Comparison of ENCODE assay signal across 10 cellular contexts in the genomic region with DNA sequence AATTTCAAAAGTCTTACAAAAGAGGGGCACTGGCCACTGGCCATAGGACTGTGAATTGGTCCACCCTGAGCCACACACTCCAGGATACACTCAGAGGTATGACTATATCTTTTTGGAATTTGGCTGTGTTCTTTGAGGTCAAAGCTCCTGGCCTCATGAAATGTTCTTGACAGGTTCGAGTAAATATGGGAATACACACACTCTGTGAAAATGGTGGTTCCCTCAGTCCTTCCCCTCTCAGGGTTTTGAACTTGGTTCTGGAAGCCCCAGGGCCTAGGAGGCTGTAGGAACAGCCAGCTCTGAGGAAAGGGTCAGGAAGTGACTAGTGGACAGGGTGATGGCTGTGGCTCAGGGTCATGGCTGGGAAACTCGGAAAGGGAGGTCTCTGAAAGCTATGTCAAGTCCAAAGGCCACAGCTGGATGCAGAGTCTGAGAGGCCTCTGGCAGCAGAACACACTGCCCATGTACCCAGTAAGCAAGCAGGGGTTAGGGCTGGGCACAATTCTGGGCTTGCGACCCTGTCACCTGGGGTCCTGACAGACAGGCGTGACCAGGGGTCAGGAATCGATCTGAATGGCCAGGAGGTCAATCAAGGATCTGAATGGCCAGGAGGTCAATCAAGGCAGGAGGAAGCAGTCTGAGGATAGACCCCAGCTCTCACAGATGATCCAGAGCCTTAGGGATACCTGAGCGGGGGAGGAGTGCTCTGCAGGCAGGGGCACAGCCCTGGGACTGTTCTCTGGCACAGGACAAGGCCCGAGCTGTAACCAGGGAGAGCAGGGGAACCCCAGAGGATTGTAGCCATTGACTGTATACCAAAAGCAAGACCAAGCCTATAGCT.
DNase-seq lines count a peak whose midpoint lies in the region; ATAC-seq and TF ChIP-seq lines count a peak whose summit lies in the region.
"Had no signal": no experiment of that assay in that cellular context is flagged by ENCODE, and none has a peak within 500 bp of the region (broad histone marks: within the 10 kb centered on the region; RNA-seq: fewer than 3 reads in every experiment).

No MANE protein-coding gene starts in this region.

- H3K27me3 ChIP-seq in breast epithelium: no peaks in the 10 kb centered on the region
- peaks cover 3% of the 10 kb centered on the region for H3K27me3 ChIP-seq in kidney epithelial cell (ENCODE audit: control insufficient read depth, insufficient read depth, low read length)
- no peaks in the 10 kb centered on the region for H3K27me3 ChIP-seq in thoracic aorta (replicated peaks; ENCODE audit: insufficient read depth)
- H3K27me3 ChIP-seq in transverse colon: no peaks in the 10 kb centered on the region

- TF ChIP-seq POLR2A in breast epithelium (IDR thresholded peaks at IDR 0.05): no peak
- TF ChIP-seq POLR2A in transverse colon (IDR thresholded peaks at IDR 0.05): no peak

- no peak overlapping the region for H3K4me3 ChIP-seq in breast epithelium
- H3K4me3 ChIP-seq in kidney epithelial cell (ENCODE audit: low read depth, low read length): no peak overlapping the region
- no peak overlapping the region for H3K4me3 ChIP-seq in thoracic aorta
- H3K4me3 ChIP-seq in transverse colon: no peak overlapping the region

- WGBS in transverse colon (ENCODE audit: low coverage in 1 of 2), 2 donors: 85% methylated on average over 7 of the region's 7 CpGs; no CpG with 5 or more reads in 1 of the 2 donors

- H3K27ac ChIP-seq in breast epithelium: peak overlapping the region; percentile 67 to 76
- H3K27ac ChIP-seq in thoracic aorta: peak overlapping the region; percentile 51 to 54
- H3K27ac ChIP-seq in transverse colon: no peak overlapping the region
- H3K27ac ChIP-seq: foreskin keratinocyte had no signal

- intact Hi-C loops in breast epithelium (cut with DNase I; ENCODE audit: low total_unique reads): no loop called here
- intact Hi-C loops in left colon (cut with DNase I, micrococcal nuclease): no loop called here
- intact Hi-C loops in transverse colon (cut with DNase I; ENCODE audit: low total_unique reads): no loop called here

- H3K27ac Mint-ChIP-seq in HFFc6: no peak overlapping the region

- TF ChIP-seq CTCF in HFFc6 (IDR thresholded peaks at IDR 0.05): no peak
- no peak for TF ChIP-seq CTCF in breast epithelium (IDR thresholded peaks at IDR 0.05)
- TF ChIP-seq CTCF in kidney epithelial cell (IDR thresholded peaks at IDR 0.05; ENCODE audit: insufficient read depth, low read length, poor library complexity, severe bottlenecking): no peak
- no peak for TF ChIP-seq CTCF in thoracic aorta (IDR thresholded peaks at IDR 0.05)
- no peak for TF ChIP-seq CTCF in GM13977 (IDR thresholded peaks at IDR 0.05; ENCODE audit: extremely low read depth, insufficient read depth, missing control alignments)
- no peak for TF ChIP-seq CTCF in transverse colon (IDR thresholded peaks at IDR 0.05)

- DNase-seq in HFFc6: peak; percentile 41
- DNase-seq in breast epithelium (ENCODE audit: low spot score in 2 of 2): no peak
- peak; percentile 21 for DNase-seq in kidney epithelial cell (ENCODE audit: low read depth)
- DNase-seq in thoracic aorta (ENCODE audit: low spot score): no peak
- DNase-seq in NCI-H146 treated with DMSO at 0.1 percent for 48 hours (lab: John Stamatoyannopoulos, UW; ENCODE audit: unreplicated experiment): no peak
- DNase-seq in GM13977 (ENCODE audit: low spot score): no peak
- DNase-seq in left colon: no peak
- no peak for DNase-seq in transverse colon
- DNase-seq: caudate nucleus, foreskin keratinocyte had no signal

- no peaks in the 10 kb centered on the region for H3K36me3 Mint-ChIP-seq in HFFc6 (ENCODE audit: low read depth)

- H3K36me3 ChIP-seq in breast epithelium: no peaks in the 10 kb centered on the region
- no peaks in the 10 kb centered on the region for H3K36me3 ChIP-seq in kidney epithelial cell (ENCODE audit: control insufficient read depth, insufficient read depth, low read length)
- H3K36me3 ChIP-seq in thoracic aorta: no peaks in the 10 kb centered on the region
- H3K36me3 ChIP-seq in transverse colon: no peaks in the 10 kb centered on the region

- no peaks in the 10 kb centered on the region for H3K9me3 ChIP-seq in breast epithelium
- no peaks in the 10 kb centered on the region for H3K9me3 ChIP-seq in thoracic aorta
- no peaks in the 10 kb centered on the region for H3K9me3 ChIP-seq in transverse colon

- peaks cover 15% of the 10 kb centered on the region for H3K4me1 Mint-ChIP-seq in HFFc6 (ENCODE audit: low read depth)

- TF ChIP-seq EP300 in transverse colon (IDR thresholded peaks at IDR 0.05; ENCODE audit: low read depth): no peak

- H3K4me1 ChIP-seq in breast epithelium (peaks cover 3 to 40% of the 10 kb centered on the region in 2 donors), thoracic aorta (ENCODE audit: control insufficient read depth in 1 of 2, low read depth in 2 of 2) (peaks cover 10 to 19% of the 10 kb centered on the region in 2 donors), transverse colon (peaks cover 0 to 15% (median 9%) of the 10 kb centered on the region in 4 donors)
- H3K4me1 ChIP-seq: foreskin keratinocyte had no signal

- H3K4me3 Mint-ChIP-seq in HFFc6: no peak overlapping the region

- in situ Hi-C loops in GM13977 (cut with MboI; ENCODE audit: low pct_unique_long_range_greater_than_20kb, low sequenced_read_pairs, unreplicated experiment) (no loop called here), transverse colon (cut with MboI; ENCODE audit: low pct_ligation_motif_present in 1 of 4, low pct_unique_long_range_greater_than_20kb in 1 of 4, low sequenced_read_pairs in 3 of 4) (no loop called here)

- peaks cover 16% of the 10 kb centered on the region for H3K27me3 Mint-ChIP-seq in HFFc6 (ENCODE audit: insufficient read depth)

- peak; percentile 74 for ATAC-seq in thoracic aorta (ENCODE audit: insufficient number of reproducible peaks, low FRiP score, low read depth)
- no peak for ATAC-seq in left colon
- ATAC-seq: foreskin keratinocyte had no signal

- no peaks in the 10 kb centered on the region for H3K9me3 Mint-ChIP-seq in HFFc6

Comparison
In these comparisons a context has a peak if more than half of its experiments do, and no peak if none do; other contexts are left out.
1. DNase-seq: peak in HFFc6 (single experiment) and kidney epithelial cell (single experiment); none in breast epithelium (0 of 2), thoracic aorta (single experiment), NCI-H146 treated with DMSO at 0.1 percent for 48 hours (single experiment), GM13977 (single experiment), left colon (0 of 2) and transverse colon (single experiment).
2. H3K27ac ChIP-seq: peak in breast epithelium (2 of 2) and thoracic aorta (2 of 2); none in transverse colon (0 of 4).